In genomic region chr1:186864296-186864695, GRCh38 we compare ENCODE assay signal across 13 cellular contexts.
"Had no signal": no experiment of that assay in that cellular context is flagged by ENCODE, and none has a peak within 500 bp of the region (broad histone marks: within the 10 kb centered on the region; RNA-seq: fewer than 3 reads in every experiment).

No MANE protein-coding gene starts in this region.

- H3K27ac ChIP-seq: dorsolateral prefrontal cortex, sigmoid colon, testis had no signal

- H3K27me3 Mint-ChIP-seq: activated naive CD8-positive, alpha-beta T cell had no signal

- H3K27ac Mint-ChIP-seq: activated naive CD8-positive, alpha-beta T cell had no signal

- DNase-seq: activated CD4-positive, alpha-beta T cell treated with anti-CD3 and anti-CD28 coated beads, Interleukin-2, amount 50 U/mL, for 1 hour; anterior cingulate cortex; dorsolateral prefrontal cortex; hippocampal formation; left ventricle myocardium superior; sigmoid colon; stimulated activated CD4-positive, alpha-beta T cell treated with anti-CD3 and anti-CD28 coated beads, Interleukin-12 subunit alpha, Interleukin-12 subunit beta, amount 100 ng/mL, for 4 hours; stimulated activated naive CD8-positive, alpha-beta T cell treated with anti-CD3 and anti-CD28 coated beads, Interleukin-15, Interleukin-2, amounts not matched to agents 100 U/mL and 50 U/mL, for 24 hours; T-helper 2 cell; testis had no signal

- H3K4me1 ChIP-seq: testis had no signal

- H3K27me3 ChIP-seq: dorsolateral prefrontal cortex, sigmoid colon, testis had no signal

- H3K36me3 Mint-ChIP-seq: activated naive CD8-positive, alpha-beta T cell had no signal

- H3K9me3 ChIP-seq: sigmoid colon, testis had no signal

- H3K36me3 ChIP-seq: sigmoid colon had no signal

- ATAC-seq: esophagus mucosa; left ventricle myocardium superior; stimulated activated naive CD8-positive, alpha-beta T cell treated with anti-CD3 and anti-CD28 coated beads, Interleukin-15, Interleukin-2, amounts not matched to agents 100 U/mL and 50 U/mL, for 24 hours had no signal

- H3K4me3 ChIP-seq: dorsolateral prefrontal cortex, sigmoid colon, testis had no signal

- H3K4me1 Mint-ChIP-seq: neural crest cell had no signal

- H3K4me3 Mint-ChIP-seq: activated naive CD8-positive, alpha-beta T cell; neural crest cell had no signal
